Comparison of ENCODE assay signal across 27 cellular contexts in genomic region chr20:10682939-10683338, GRCh38.
"Had no signal": no experiment of that assay in that cellular context is flagged by ENCODE, and none has a peak within 500 bp of the region (broad histone marks: within the 10 kb centered on the region; RNA-seq: fewer than 3 reads in every experiment).

No MANE protein-coding gene starts in this region.

- H3K4me1 ChIP-seq: gastroesophageal sphincter, heart left ventricle, left lung, pancreas, right lobe of liver, stomach, vagina had no signal

- H3K4me2 ChIP-seq: hepatocyte, smooth muscle cell had no signal

- H3K79me2 ChIP-seq: hepatocyte had no signal

- DNase-seq: dermis blood vessel endothelial cell; effector memory CD4-positive, alpha-beta T cell; esophagus squamous epithelium; foreskin keratinocyte; heart left ventricle; left lung; mesenchymal stem cell; mucosa of descending colon; naive B cell; pancreas; right lobe of liver; stimulated activated CD4-positive, alpha-beta T cell treated with anti-CD3 and anti-CD28 coated beads, Interleukin-2, amount 100 ng/mL, for 24 hours; stimulated activated CD4-positive, alpha-beta T cell treated with anti-CD3 and anti-CD28 coated beads, Interleukin-4, amount 100 ng/mL, for 24 hours; stimulated activated naive CD4-positive, alpha-beta T cell treated with Interleukin-2 at 50 U/mL for 16 hours; stomach; thyroid gland; trophoblast cell had no signal

- H3K36me3 ChIP-seq: esophagus squamous epithelium, gastroesophageal sphincter, heart left ventricle, left lung, neutrophil, pancreas, right lobe of liver, stomach, thyroid gland, vagina had no signal

- H3K4me3 ChIP-seq: coronary artery, esophagus squamous epithelium, gastroesophageal sphincter, heart left ventricle, hepatocyte, left lung, mucosa of descending colon, pancreas, right lobe of liver, smooth muscle cell, stomach, thyroid gland, vagina had no signal

- H3K27me3 ChIP-seq: esophagus squamous epithelium, foreskin keratinocyte, gastroesophageal sphincter, heart left ventricle, hepatocyte, left lung, pancreas, right lobe of liver, stomach, thyroid gland, vagina had no signal

- FAIRE-seq: endothelial cell of umbilical vein, keratinocyte had no signal

- H2AFZ ChIP-seq: hepatocyte had no signal

- H3K27ac ChIP-seq: coronary artery, esophagus squamous epithelium, foreskin keratinocyte, gastroesophageal sphincter, heart left ventricle, hepatocyte, left lung, neutrophil, right lobe of liver, stomach, thyroid gland, vagina had no signal

- H3K9me3 ChIP-seq: esophagus squamous epithelium, left lung, mucosa of descending colon, neutrophil, pancreas, right lobe of liver, stomach, thyroid gland, vagina had no signal

- ATAC-seq: foreskin keratinocyte; gastroesophageal sphincter; heart left ventricle; left lung; mucosa of descending colon; natural killer cell treated with Interleukin-12 subunit alpha and Interleukin-12 subunit beta and Interleukin-15 and Interleukin-18, amount 100 ng/mL, for 72 hours; right lobe of liver; stimulated activated effector memory CD8-positive, alpha-beta T cell treated with anti-CD3 and anti-CD28 coated beads, Interleukin-12 subunit alpha, Interleukin-12 subunit beta, amount 100 ng/mL, for 72 hours had no signal
